ENCODE assay signal across 8 cellular contexts in genomic region chr10:114304566-114305421, GRCh38.
DNase-seq lines count a peak whose midpoint lies in the region; ATAC-seq lines count a peak whose summit lies in the region.

No MANE protein-coding gene starts in this region.

- no peaks in the 10 kb centered on the region for H3K9me3 ChIP-seq in CD4-positive, CD25-positive, alpha-beta regulatory T cell (ENCODE audit: control insufficient read depth in 2 of 2, low read length in 2 of 2)
- H3K9me3 ChIP-seq in SK-N-MC (ENCODE audit: low read depth, low read length): no peaks in the 10 kb centered on the region

- H3K4me3 Mint-ChIP-seq in CD4-positive, CD25-positive, alpha-beta regulatory T cell: peak overlapping the region; percentile 89 to 94 (median 92)
- peak overlapping the region; percentile 92 for H3K4me3 Mint-ChIP-seq in activated naive CD8-positive, alpha-beta T cell

- no peak overlapping the region for H3K9ac ChIP-seq in SK-N-MC (ENCODE audit: insufficient read length)

- H3K27ac Mint-ChIP-seq in CD4-positive, CD25-positive, alpha-beta regulatory T cell: peak overlapping the region; percentile 34 to 78 (median 60)
- no peak overlapping the region for H3K27ac Mint-ChIP-seq in activated naive CD8-positive, alpha-beta T cell

- peaks cover 5 to 17% (median 9%) of the 10 kb centered on the region in 4 donors for H3K4me1 Mint-ChIP-seq in CD4-positive, CD25-positive, alpha-beta regulatory T cell
- peaks cover 10% of the 10 kb centered on the region for H3K4me1 Mint-ChIP-seq in activated naive CD8-positive, alpha-beta T cell (ENCODE audit: low read depth)

- no peaks in the 10 kb centered on the region for H3K27me3 Mint-ChIP-seq in CD4-positive, CD25-positive, alpha-beta regulatory T cell
- no peaks in the 10 kb centered on the region for H3K27me3 Mint-ChIP-seq in activated naive CD8-positive, alpha-beta T cell

- H3K4me1 ChIP-seq in CD4-positive, CD25-positive, alpha-beta regulatory T cell (ENCODE audit: control insufficient read depth, insufficient read depth, low read length, poor library complexity, severe bottlenecking): peaks cover 15% of the 10 kb centered on the region

- H3K27me3 ChIP-seq in CD4-positive, CD25-positive, alpha-beta regulatory T cell (ENCODE audit: control insufficient read depth, insufficient read depth, low read length): no peaks in the 10 kb centered on the region

- H3K4me3 ChIP-seq in CD4-positive, CD25-positive, alpha-beta regulatory T cell (ENCODE audit: low read depth, low read length): peak overlapping the region; percentile 93
- H3K4me3 ChIP-seq in SK-N-MC (peak overlapping the region; percentile 40; the same call in 1 of the 2 replicates), iPS-11a (ENCODE audit: low read depth, low read length) (peak overlapping the region; percentile 66)

- H3K36me3 Mint-ChIP-seq in CD4-positive, CD25-positive, alpha-beta regulatory T cell: peaks cover 9% of the 10 kb centered on the region
- peaks cover 6% of the 10 kb centered on the region for H3K36me3 Mint-ChIP-seq in activated naive CD8-positive, alpha-beta T cell

- H3K36me3 ChIP-seq in CD4-positive, CD25-positive, alpha-beta regulatory T cell (ENCODE audit: control insufficient read depth, insufficient read depth, low read length): no peaks in the 10 kb centered on the region
- no peaks in the 10 kb centered on the region for H3K36me3 ChIP-seq in SK-N-MC (ENCODE audit: insufficient read depth, low read length)

- H3K27ac ChIP-seq in CD4-positive, CD25-positive, alpha-beta regulatory T cell (ENCODE audit: insufficient read depth, low read length, poor library complexity, severe bottlenecking): no peak overlapping the region
- H3K27ac ChIP-seq in SK-N-MC: no peak overlapping the region

- DNase-seq in CD4-positive, CD25-positive, alpha-beta regulatory T cell: peak; percentile 51 to 76 (median 55)
- DNase-seq in SK-N-MC (ENCODE audit: low read depth, low spot score) (no peak), hepatic stellate cell (ENCODE audit: low spot score) (no peak)
- DNase-seq in stimulated activated CD4-positive, alpha-beta T cell treated with anti-CD3 and anti-CD28 coated beads, Interleukin-12 subunit alpha, Interleukin-12 subunit beta, amount 100 ng/mL, for 48 hours (ENCODE audit: low read depth in 2 of 3, low spot score in 1 of 3): peak; percentile 23 to 48 (median 37)

- no peaks in the 10 kb centered on the region for H3K9me3 Mint-ChIP-seq in CD4-positive, CD25-positive, alpha-beta regulatory T cell
- no peaks in the 10 kb centered on the region for H3K9me3 Mint-ChIP-seq in activated naive CD8-positive, alpha-beta T cell (ENCODE audit: low read depth)

- peak; percentile 72 for ATAC-seq in CD4-positive, CD25-positive, alpha-beta regulatory T cell (ENCODE audit: low read depth in 2 of 2)
- ATAC-seq in GM19372 (IDR thresholded peaks at IDR 0.05; ENCODE audit: low read depth, unreplicated experiment) (peak; percentile 63), HG03558 (IDR thresholded peaks at IDR 0.05; ENCODE audit: extremely low read depth, unreplicated experiment) (peak; percentile 52)

Comparison
In these comparisons a context has a peak if more than half of its experiments do, and no peak if none do; other contexts are left out.
1. DNase-seq: peak in CD4-positive, CD25-positive, alpha-beta regulatory T cell (3 of 3) and stimulated activated CD4-positive, alpha-beta T cell treated with anti-CD3 and anti-CD28 coated beads, Interleukin-12 subunit alpha, Interleukin-12 subunit beta, amount 100 ng/mL, for 48 hours (3 of 3); none in SK-N-MC (single experiment) and hepatic stellate cell (single experiment).
2. H3K4me3 ChIP-seq: peak in every context shown above with its lines; median percentile 93 in CD4-positive, CD25-positive, alpha-beta regulatory T cell; 66 in iPS-11a; 40 in SK-N-MC.
3. Peak in every context shown above with its lines, with median percentiles within 50 percentile points of each other: ATAC-seq.